Comparison of ENCODE assay signal across 1 cellular context in the genomic region with DNA sequence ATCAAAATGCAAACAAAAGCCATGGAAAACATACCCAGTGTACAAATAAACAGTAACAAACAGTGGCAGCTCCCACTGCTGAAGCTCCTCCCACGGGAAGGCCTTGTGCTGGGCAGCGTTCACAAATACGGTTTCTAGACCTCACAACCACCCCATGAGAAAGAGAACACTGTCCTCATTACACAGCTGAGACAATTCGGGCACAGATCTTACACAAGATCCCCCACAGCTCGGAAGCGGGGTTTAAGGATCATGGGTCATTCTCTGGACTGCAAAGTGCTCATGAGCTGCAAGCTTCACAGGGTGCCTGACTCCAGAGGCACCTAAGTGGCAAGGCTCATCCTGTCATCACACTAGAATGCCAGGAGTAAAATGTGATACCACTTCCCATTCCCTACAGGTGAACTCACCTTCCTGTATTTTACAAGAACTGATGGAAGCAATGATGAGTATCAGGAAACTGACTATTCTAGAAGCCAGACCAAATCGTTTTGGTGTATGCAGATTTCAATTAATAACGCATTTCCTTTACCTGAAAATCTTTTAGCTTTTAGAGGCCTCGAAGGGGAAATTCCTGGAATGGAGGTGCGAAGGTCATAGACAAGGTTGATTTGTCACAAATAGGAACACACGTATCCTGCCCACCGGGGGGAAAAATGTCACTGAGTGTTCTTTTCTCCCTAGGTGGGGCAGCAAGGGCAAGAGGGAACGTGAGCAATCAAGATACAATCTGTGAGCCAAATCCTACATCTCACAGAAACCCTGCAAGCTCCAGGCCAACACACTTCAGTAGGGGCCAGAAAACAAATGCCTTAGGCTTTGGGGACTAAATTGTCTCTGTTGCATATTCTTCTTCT.
TF ChIP-seq lines count a peak whose summit lies in the region.

No MANE protein-coding gene starts in this region.

TF ChIP-seq in IMR-90, 13 proteins besides CTCF, POLR2A, EP300 and RAD21 (continued from another document):
- TF ChIP-seq ELK1 (IDR thresholded peaks at IDR 0.05; ENCODE audit: borderline replicate concordance, low read depth, low read length) (no peak), MAFK (IDR thresholded peaks at IDR 0.05; ENCODE audit: low read depth, low read length) (no peak), RFX5 (IDR thresholded peaks at IDR 0.05; ENCODE audit: low read depth, low read length) (no peak), BHLHE40 (IDR thresholded peaks at IDR 0.05; ENCODE audit: low read depth, low read length) (no peak), SMC3 (IDR thresholded peaks at IDR 0.05; ENCODE audit: low read depth, low read length) (no peak), MAZ (IDR thresholded peaks at IDR 0.05; ENCODE audit: borderline replicate concordance, low read depth, low read length) (no peak), NFE2L2 (IDR thresholded peaks at IDR 0.05; ENCODE audit: low read depth, low read length) (no peak)
- TF ChIP-seq, protein P1, sequence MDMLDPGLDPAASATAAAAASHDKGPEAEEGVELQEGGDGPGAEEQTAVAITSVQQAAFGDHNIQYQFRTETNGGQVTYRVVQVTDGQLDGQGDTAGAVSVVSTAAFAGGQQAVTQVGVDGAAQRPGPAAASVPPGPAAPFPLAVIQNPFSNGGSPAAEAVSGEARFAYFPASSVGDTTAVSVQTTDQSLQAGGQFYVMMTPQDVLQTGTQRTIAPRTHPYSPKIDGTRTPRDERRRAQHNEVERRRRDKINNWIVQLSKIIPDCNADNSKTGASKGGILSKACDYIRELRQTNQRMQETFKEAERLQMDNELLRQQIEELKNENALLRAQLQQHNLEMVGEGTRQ (IDR thresholded peaks at IDR 0.05; ENCODE audit: low read depth, low read length), result no peak
